Comparison of ENCODE assay signal across 9 cellular contexts in the genomic region with DNA sequence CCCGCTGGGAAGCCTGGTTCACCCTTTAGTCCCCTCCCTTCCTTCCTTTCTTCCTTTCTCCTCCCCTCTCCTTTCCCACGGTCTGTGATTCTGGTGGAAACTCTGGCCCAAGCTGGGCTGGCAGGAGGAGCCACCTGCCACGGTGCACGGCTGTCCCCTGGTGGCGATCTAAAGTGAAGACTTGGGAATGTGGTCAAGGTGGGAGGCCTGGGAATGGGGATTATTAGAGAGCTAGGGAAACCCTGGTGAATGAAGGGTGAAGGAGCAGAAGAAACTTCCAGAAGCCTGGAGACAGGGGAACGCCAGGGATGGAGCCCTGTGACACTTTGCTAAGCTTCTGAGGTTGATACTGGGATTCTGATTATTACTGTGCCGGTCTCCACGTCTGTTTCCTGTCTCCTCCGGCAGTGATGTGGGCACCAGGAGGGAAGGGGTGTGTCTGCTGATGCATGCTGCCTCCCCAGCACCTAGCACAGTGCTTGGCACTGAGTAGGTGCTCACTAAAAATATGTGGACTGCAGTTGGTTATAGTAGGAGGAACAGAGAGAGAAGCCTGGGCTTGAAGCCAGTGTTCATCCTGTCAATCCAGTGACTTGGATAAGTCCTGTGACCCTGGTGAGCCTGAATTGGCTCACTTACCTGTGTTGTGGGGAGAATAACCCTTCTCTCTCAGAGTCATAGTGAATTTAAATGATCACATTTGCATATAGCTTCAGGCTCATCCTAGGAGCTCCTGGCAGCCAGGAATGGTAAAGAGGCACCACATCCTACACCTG.
A peak's percentile ranks its signal among the peaks of the same experiment; 100 is the strongest.
DNase-seq lines count a peak whose midpoint lies in the region; ATAC-seq and TF ChIP-seq lines count a peak whose summit lies in the region.
"Had no signal": no experiment of that assay in that cellular context is flagged by ENCODE, and none has a peak within 500 bp of the region (broad histone marks: within the 10 kb centered on the region; RNA-seq: fewer than 3 reads in every experiment).

No MANE protein-coding gene starts in this region.

- H3K9me3 Mint-ChIP-seq in Calu3 (ENCODE audit: low read depth, unreplicated experiment), result no peaks in the 10 kb centered on the region
- no peaks in the 10 kb centered on the region for H3K9me3 Mint-ChIP-seq in activated T-helper 2 cell treated with anti-CD3 and anti-CD28 coated beads, Interferon-gamma antibody, Interleukin-2, Interleukin-4, amounts not matched to agents 10 μg/mL and 5 μg/mL and 100 μg/mL, durations not matched to agents 14 hours and 24 hours and 36 hours

- WGBS in gastroesophageal sphincter (ENCODE audit: low coverage in 1 of 2), 2 donors, result 28 to 49% methylated on average over 5 of the region's 9 CpGs
- WGBS in transverse colon (ENCODE audit: low coverage in 1 of 2), 2 donors, result 3 to 20% methylated on average over 6 to 9 of the region's 9 CpGs

- H3K9me3 ChIP-seq in gastroesophageal sphincter (no peaks in the 10 kb centered on the region), transverse colon (no peaks in the 10 kb centered on the region)

- intact Hi-C loops in Calu3 (cut with micrococcal nuclease; ENCODE audit: unreplicated experiment) (loop anchor here (1.0 kb wide), 2 partner anchors 113 to 136 kb away; no protein-coding TSS in a partner anchor), transverse colon (cut with DNase I; ENCODE audit: low total_unique reads) (loop anchor here (1.0 kb wide), 2 partner anchors 113 to 136 kb away; no protein-coding TSS in a partner anchor)
- intact Hi-C loops in activated T-helper 2 cell treated with anti-CD3 and anti-CD28 coated beads, Interferon-gamma antibody, Interleukin-2, Interleukin-4, amounts not matched to agents 10 μg/mL and 5 μg/mL and 100 μg/mL, durations not matched to agents 14 hours and 24 hours and 36 hours (cut with micrococcal nuclease), result loop anchor here (1.0 to 5.0 kb wide), 4 partner anchors 96 to 151 kb away; no protein-coding TSS in a partner anchor

- TF ChIP-seq POLR2A in gastroesophageal sphincter (IDR thresholded peaks at IDR 0.05) (no peak), transverse colon (IDR thresholded peaks at IDR 0.05) (no peak)

- H3K27ac ChIP-seq in gastroesophageal sphincter (no peak overlapping the region), transverse colon (peak overlapping the region in 2 of 4 donors; percentile 44 to 59)
- H3K27ac ChIP-seq: SK-N-MC had no signal

- in situ Hi-C loops in KBM-7 (cut with MboI; ENCODE audit: low pct_unique_long_range_greater_than_20kb, low sequenced_read_pairs), result no loop called here
- in situ Hi-C loops in transverse colon (cut with MboI; ENCODE audit: low pct_ligation_motif_present in 1 of 4, low pct_unique_long_range_greater_than_20kb in 1 of 4, low sequenced_read_pairs in 3 of 4), result loop anchor here (5.0 to 10.0 kb wide), 3 partner anchors 114 to 134 kb away; no protein-coding TSS in a partner anchor

- no peak overlapping the region for H3K4me3 ChIP-seq in gastroesophageal sphincter
- H3K4me3 ChIP-seq in transverse colon, result peak overlapping the region in 1 of 4 donors; percentile 8
- H3K4me3 ChIP-seq: SK-N-MC had no signal

- CTCF ChIA-PET in Calu3 (lab: Charles Lee), result interaction anchor here (0.7 to 5.5 kb wide), 18 partner anchors 10 to 672 kb away, joined by 3 to 49 read pairs (median 5); no protein-coding TSS in a partner anchor

- DNase-seq in Calu3 (peak; percentile 80), KBM-7 (peak; percentile 71), RKO (ENCODE audit: low spot score) (peak; percentile 80), omental fat pad (ENCODE audit: low spot score) (peak; percentile 45), transverse colon (peak; percentile 84)
- DNase-seq in activated gamma-delta T cell treated with anti-CD3 and anti-CD28 coated beads, Interleukin-2, amount 50 U/mL, for 16 hours (ENCODE audit: low read depth), result peak; percentile 34
- no peak for DNase-seq in activated T-helper 2 cell treated with anti-CD3 and anti-CD28 coated beads, Interferon-gamma antibody, Interleukin-2, Interleukin-4, amounts not matched to agents 10 μg/mL and 5 μg/mL and 100 μg/mL, durations not matched to agents 14 hours and 24 hours and 36 hours (ENCODE audit: low spot score)

- BruUV-seq in Calu3 (replicated peaks; lab: Mats Ljungman, UMichigan), result no TSS peak

- no peaks in the 10 kb centered on the region for H3K27me3 Mint-ChIP-seq in Calu3 (ENCODE audit: unreplicated experiment)
- peaks cover 2% of the 10 kb centered on the region for H3K27me3 Mint-ChIP-seq in activated T-helper 2 cell treated with anti-CD3 and anti-CD28 coated beads, Interferon-gamma antibody, Interleukin-2, Interleukin-4, amounts not matched to agents 10 μg/mL and 5 μg/mL and 100 μg/mL, durations not matched to agents 14 hours and 24 hours and 36 hours (ENCODE audit: low read depth)

- TF ChIP-seq EP300 in gastroesophageal sphincter (IDR thresholded peaks at IDR 0.05) (no peak), transverse colon (IDR thresholded peaks at IDR 0.05; ENCODE audit: low read depth) (no peak)

- ATAC-seq in gastroesophageal sphincter (peak; percentile 92), omental fat pad (ENCODE audit: low FRiP score) (peak; percentile 92)

- no peaks in the 10 kb centered on the region for H3K36me3 Mint-ChIP-seq in Calu3 (ENCODE audit: insufficient read depth, unreplicated experiment)
- no peaks in the 10 kb centered on the region for H3K36me3 Mint-ChIP-seq in activated T-helper 2 cell treated with anti-CD3 and anti-CD28 coated beads, Interferon-gamma antibody, Interleukin-2, Interleukin-4, amounts not matched to agents 10 μg/mL and 5 μg/mL and 100 μg/mL, durations not matched to agents 14 hours and 24 hours and 36 hours (ENCODE audit: low read depth)

- H3K36me3 ChIP-seq in gastroesophageal sphincter (no peaks in the 10 kb centered on the region), transverse colon (no peaks in the 10 kb centered on the region)

- TF ChIP-seq CTCF in Calu3 (IDR thresholded peaks at IDR 0.05; ENCODE audit: unreplicated experiment) (peak; percentile 78), gastroesophageal sphincter (IDR thresholded peaks at IDR 0.05) (peak; percentile 99 to 100 (median 100)), omental fat pad (IDR thresholded peaks at IDR 0.05) (peak in 2 of 3 donors; percentile 96 to 99), transverse colon (IDR thresholded peaks at IDR 0.05) (peak; percentile 98 to 100 (median 100))

- H3K27me3 ChIP-seq in gastroesophageal sphincter (no peaks in the 10 kb centered on the region), transverse colon (no peaks in the 10 kb centered on the region)

- no peak overlapping the region for H3K4me3 Mint-ChIP-seq in Calu3 (ENCODE audit: low read depth, unreplicated experiment)
- H3K4me3 Mint-ChIP-seq in activated T-helper 2 cell treated with anti-CD3 and anti-CD28 coated beads, Interferon-gamma antibody, Interleukin-2, Interleukin-4, amounts not matched to agents 10 μg/mL and 5 μg/mL and 100 μg/mL, durations not matched to agents 14 hours and 24 hours and 36 hours (ENCODE audit: low read depth), result no peak overlapping the region

- H3K4me1 ChIP-seq in gastroesophageal sphincter (peaks cover 0 to 10% (median 0%) of the 10 kb centered on the region in 3 donors), transverse colon (peaks cover 0 to 9% (median 4%) of the 10 kb centered on the region in 4 donors)

- peak overlapping the region; percentile 73 for H3K27ac Mint-ChIP-seq in Calu3 (ENCODE audit: unreplicated experiment)
- H3K27ac Mint-ChIP-seq in activated T-helper 2 cell treated with anti-CD3 and anti-CD28 coated beads, Interferon-gamma antibody, Interleukin-2, Interleukin-4, amounts not matched to agents 10 μg/mL and 5 μg/mL and 100 μg/mL, durations not matched to agents 14 hours and 24 hours and 36 hours, result no peak overlapping the region

- H3K4me1 Mint-ChIP-seq in Calu3 (ENCODE audit: low read depth, unreplicated experiment), result peaks cover 9% of the 10 kb centered on the region
- peaks cover 7% of the 10 kb centered on the region for H3K4me1 Mint-ChIP-seq in activated T-helper 2 cell treated with anti-CD3 and anti-CD28 coated beads, Interferon-gamma antibody, Interleukin-2, Interleukin-4, amounts not matched to agents 10 μg/mL and 5 μg/mL and 100 μg/mL, durations not matched to agents 14 hours and 24 hours and 36 hours (ENCODE audit: low read depth)
